ENCODE assay signal across 21 cellular contexts in the genomic region with DNA sequence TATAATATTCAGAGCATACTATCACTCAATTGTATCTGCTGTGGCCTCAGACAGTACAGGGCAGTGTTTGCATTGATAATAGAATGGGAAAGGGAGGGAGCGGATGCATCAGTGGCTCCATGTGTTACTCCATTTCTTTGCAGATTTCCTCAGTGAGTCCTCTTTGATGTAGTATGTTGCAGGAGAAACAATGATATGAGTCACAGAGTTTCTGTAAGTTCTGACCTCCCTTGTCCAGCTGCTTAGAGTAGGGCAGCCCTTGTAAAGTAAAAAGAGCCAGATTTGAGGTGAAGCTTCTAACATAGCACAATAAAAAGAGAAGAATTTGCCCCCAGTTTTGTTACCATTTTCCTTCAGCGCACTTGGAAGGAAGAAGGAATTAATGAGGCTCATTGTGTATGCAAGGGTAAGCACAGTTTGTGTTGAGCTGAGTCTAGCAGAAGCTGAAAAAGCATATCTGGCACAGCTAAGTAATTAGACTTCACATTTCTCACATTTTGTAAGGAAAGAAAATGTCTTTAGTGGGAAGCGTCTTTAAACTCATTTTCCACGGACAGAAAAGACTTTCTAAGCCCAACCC.
A peak's percentile ranks its signal among the peaks of the same experiment; 100 is the strongest.
DNase-seq lines count a peak whose midpoint lies in the region; ATAC-seq and TF ChIP-seq lines count a peak whose summit lies in the region.
"Had no signal": no experiment of that assay in that cellular context is flagged by ENCODE, and none has a peak within 500 bp of the region (broad histone marks: within the 10 kb centered on the region; RNA-seq: fewer than 3 reads in every experiment).

No MANE protein-coding gene starts in this region.

- H3K4me3 Mint-ChIP-seq in activated T-cell treated with anti-CD3 and anti-CD28 coated beads, Interleukin-2, amount 50 U/mL, for 72 hours: no peak overlapping the region
- H3K4me3 Mint-ChIP-seq: effector memory CD8-positive, alpha-beta T cell; immature natural killer cell had no signal

- H3K27ac ChIP-seq in dorsolateral prefrontal cortex: peak overlapping the region in 33 of 59 donors; percentile 2 to 77 (median 39)
- no peak overlapping the region for H3K27ac ChIP-seq in lower lobe of right lung
- no peak overlapping the region for H3K27ac ChIP-seq in PC-3 (ENCODE audit: low read length)
- H3K27ac ChIP-seq: adrenal gland, BLaER1, heart right ventricle, Peyer's patch, right atrium auricular region had no signal

- CTCF ChIA-PET in PC-3 (lab: Charles Lee): no interaction called here

- H3K4me2 ChIP-seq in PC-3 (ENCODE audit: low read length): no peak overlapping the region
- H3K4me2 ChIP-seq: BLaER1 had no signal

- H3K9ac ChIP-seq in PC-3 (ENCODE audit: low read length): no peak overlapping the region
- H3K9ac ChIP-seq: BLaER1 had no signal

- H3K27ac Mint-ChIP-seq in activated T-cell treated with anti-CD3 and anti-CD28 coated beads, Interleukin-2, amount 50 U/mL, for 72 hours: no peak overlapping the region
- H3K27ac Mint-ChIP-seq: effector memory CD8-positive, alpha-beta T cell; immature natural killer cell had no signal

- intact Hi-C loops in dorsolateral prefrontal cortex (cut with DNase I) (no loop called here), lower lobe of right lung (cut with DNase I) (no loop called here), PC-3 (cut with micrococcal nuclease) (no loop called here)

- TF ChIP-seq CTCF in dorsolateral prefrontal cortex (IDR thresholded peaks at IDR 0.05 in 54 of 56, conservative IDR thresholded peaks at IDR 0.05 in 2 of 56; ENCODE audit: low read depth in 1 of 56, partially characterized antibody in 56 of 56) (no peak), lower lobe of right lung (IDR thresholded peaks at IDR 0.05) (no peak), PC-3 (conservative IDR thresholded peaks at IDR 0.05; ENCODE audit: low read depth, low read length) (no peak)

- H3K4me1 ChIP-seq in lower lobe of right lung (no peaks in the 10 kb centered on the region), PC-3 (ENCODE audit: insufficient read depth, low read length) (no peaks in the 10 kb centered on the region)
- H3K4me1 ChIP-seq: adrenal gland, BLaER1, heart right ventricle, Peyer's patch, right atrium auricular region had no signal

- H3K79me2 ChIP-seq in PC-3 (ENCODE audit: low read length): no peaks in the 10 kb centered on the region

- no peak for ATAC-seq in lower lobe of right lung
- ATAC-seq in PC-3: no peak
- ATAC-seq in activated T-cell treated with anti-CD3 and anti-CD28 coated beads, Interleukin-2, amount 50 U/mL, for 72 hours (replicated peaks in 1 of 2): no peak
- ATAC-seq: effector memory CD8-positive, alpha-beta T cell; heart right ventricle had no signal

- H4K20me1 ChIP-seq in PC-3 (ENCODE audit: low read length): no peaks in the 10 kb centered on the region
- H4K20me1 ChIP-seq: BLaER1 had no signal

- H3K27me3 ChIP-seq in dorsolateral prefrontal cortex (no peaks in the 10 kb centered on the region), lower lobe of right lung (ENCODE audit: low read depth) (no peaks in the 10 kb centered on the region), PC-3 (ENCODE audit: low read length) (peaks cover 9% of the 10 kb centered on the region; the same call in 1 of the 2 replicates)
- H3K27me3 ChIP-seq: adrenal gland, BLaER1, heart right ventricle, Peyer's patch, right atrium auricular region had no signal

- no peaks in the 10 kb centered on the region for H3K36me3 ChIP-seq in lower lobe of right lung
- H3K36me3 ChIP-seq in PC-3 (ENCODE audit: low read depth, low read length): no peaks in the 10 kb centered on the region
- H3K36me3 ChIP-seq: adrenal gland, BLaER1, heart right ventricle, Peyer's patch, right atrium auricular region had no signal

- H3K4me1 Mint-ChIP-seq in activated T-cell treated with anti-CD3 and anti-CD28 coated beads, Interleukin-2, amount 50 U/mL, for 72 hours (ENCODE audit: low read depth): no peaks in the 10 kb centered on the region
- H3K4me1 Mint-ChIP-seq: immature natural killer cell had no signal

- DNase-seq in AG20443 (ENCODE audit: low spot score) (peak; percentile 25), RPMI7951 (ENCODE audit: low read depth) (peak; percentile 75), dorsolateral prefrontal cortex (no peak), kidney tubule cell (ENCODE audit: low spot score) (peak; percentile 27), lower lobe of right lung (no peak), NCI-H524 (lab: John Stamatoyannopoulos, UW) (no peak), PC-3 (no peak)
- no peak for DNase-seq in activated T-cell treated with anti-CD3 and anti-CD28 coated beads, Interleukin-2, amount 50 U/mL, for 72 hours
- DNase-seq: activated CD4-positive, alpha-beta T cell treated with anti-CD3 and anti-CD28 coated beads, Interleukin-2, amount 50 U/mL, for 4 hours; activated gamma-delta T cell; adrenal gland; effector memory CD8-positive, alpha-beta T cell; heart right ventricle; immature natural killer cell; KBM-7; NCI-H1930; NCI-H446; Peyer's patch; stimulated activated CD8-positive, alpha-beta memory T cell treated with anti-CD3 and anti-CD28 coated beads, Interleukin-4, amount 100 ng/mL, for 48 hours had no signal

- POLR2A ChIA-PET in PC-3 (lab: Charles Lee; ENCODE audit: unreplicated experiment): no interaction called here

- H3K9me3 ChIP-seq in lower lobe of right lung (no peaks in the 10 kb centered on the region), PC-3 (ENCODE audit: low read length) (no peaks in the 10 kb centered on the region)
- H3K9me3 ChIP-seq: adrenal gland, BLaER1, heart right ventricle, Peyer's patch, right atrium auricular region had no signal

- H3K9me2 ChIP-seq in PC-3 (replicated peaks; ENCODE audit: low read length): no peaks in the 10 kb centered on the region

- no peaks in the 10 kb centered on the region for H3K36me3 Mint-ChIP-seq in activated T-cell treated with anti-CD3 and anti-CD28 coated beads, Interleukin-2, amount 50 U/mL, for 72 hours (ENCODE audit: insufficient read depth in 2 of 2)
- H3K36me3 Mint-ChIP-seq: immature natural killer cell had no signal

- peaks cover 0 to 2% of the 10 kb centered on the region in 2 donors for H3K9me3 Mint-ChIP-seq in activated T-cell treated with anti-CD3 and anti-CD28 coated beads, Interleukin-2, amount 50 U/mL, for 72 hours

- H3K4me3 ChIP-seq in dorsolateral prefrontal cortex (peak overlapping the region in 1 of 59 donors; percentile 2), lower lobe of right lung (no peak overlapping the region), PC-3 (ENCODE audit: low read length) (no peak overlapping the region)
- H3K4me3 ChIP-seq: adrenal gland, BLaER1, heart right ventricle, Peyer's patch, right atrium auricular region had no signal

- no TSS peak for BruUV-seq in PC-3 (replicated peaks; lab: Mats Ljungman, UMichigan)

- no peaks in the 10 kb centered on the region for H3K27me3 Mint-ChIP-seq in activated T-cell treated with anti-CD3 and anti-CD28 coated beads, Interleukin-2, amount 50 U/mL, for 72 hours (ENCODE audit: low read depth)
- H3K27me3 Mint-ChIP-seq: effector memory CD8-positive, alpha-beta T cell had no signal

- H3F3A ChIP-seq in PC-3 (ENCODE audit: low read length, unreplicated experiment): no peaks in the 10 kb centered on the region

- H2AFZ ChIP-seq in PC-3 (ENCODE audit: low read length): no peak overlapping the region

Comparison
In these comparisons a context has a peak if more than half of its experiments do, and no peak if none do; other contexts are left out.
1. DNase-seq: peak in AG20443 (single experiment), RPMI7951 (single experiment) and kidney tubule cell (single experiment); none in dorsolateral prefrontal cortex (0 of 10), lower lobe of right lung (single experiment), NCI-H524 (0 of 2), PC-3 (single experiment) and activated T-cell treated with anti-CD3 and anti-CD28 coated beads, Interleukin-2, amount 50 U/mL, for 72 hours (0 of 2).
2. H3K27ac ChIP-seq: peak in dorsolateral prefrontal cortex (33 of 59); none in lower lobe of right lung (single experiment) and PC-3 (single experiment).